23 cellular contexts compared by ENCODE assay signal in genomic region chr1:55481634-55482033, GRCh38.
DNase-seq lines count a peak whose midpoint lies in the region; ATAC-seq and TF ChIP-seq lines count a peak whose summit lies in the region.
"Had no signal": no experiment of that assay in that cellular context is flagged by ENCODE, and none has a peak within 500 bp of the region (broad histone marks: within the 10 kb centered on the region; RNA-seq: fewer than 3 reads in every experiment).

No MANE protein-coding gene starts in this region.

- in situ Hi-C loops in brain microvascular endothelial cell (cut with HindIII; ENCODE audit: low pct_ligation_motif_present, low sequenced_read_pairs) = no loop called here

- DNase-seq in AG08395 (ENCODE audit: low spot score) = peak; percentile 43
- DNase-seq in MG63 = peak; percentile 66
- peak; percentile 13 for DNase-seq in brain microvascular endothelial cell
- peak; percentile 35 to 56 for DNase-seq in foreskin fibroblast
- no peak for DNase-seq in 8988T
- DNase-seq in right atrium auricular region (ENCODE audit: low spot score) = no peak
- DNase-seq in Right ventricle myocardium inferior (ENCODE audit: missing footprints) = no peak
- DNase-seq in Peyer's patch = no peak
- DNase-seq: EL, GF-D8, H9, HFFc6, KG1, MV-4-11, NCI-H1105 treated with DMSO at 0.1 percent for 48 hours, NCI-H1694, NCI-H2081, NCI-H2171, NCI-H524 treated with DMSO at 0.1 percent for 48 hours, NCI-H82, SHP77 had no signal

- no peaks in the 10 kb centered on the region for H3K27me3 ChIP-seq in MG63
- no peaks in the 10 kb centered on the region for H3K27me3 ChIP-seq in brain microvascular endothelial cell (replicated peaks)
- H3K27me3 ChIP-seq in right atrium auricular region = no peaks in the 10 kb centered on the region
- H3K27me3 ChIP-seq in Peyer's patch = no peaks in the 10 kb centered on the region

- H3K4me1 ChIP-seq in right atrium auricular region (no peaks in the 10 kb centered on the region), Peyer's patch (no peaks in the 10 kb centered on the region)

- H3K9me3 ChIP-seq in MG63 (peaks cover 10% of the 10 kb centered on the region), right atrium auricular region (no peaks in the 10 kb centered on the region), Peyer's patch (no peaks in the 10 kb centered on the region)

- TF ChIP-seq CTCF in brain microvascular endothelial cell (IDR thresholded peaks at IDR 0.05; ENCODE audit: low read depth, low read length, missing control alignments) (no peak), foreskin fibroblast (IDR thresholded peaks at IDR 0.05; ENCODE audit: low read depth, low read length) (no peak), right atrium auricular region (IDR thresholded peaks at IDR 0.05) (no peak), Peyer's patch (IDR thresholded peaks at IDR 0.05) (no peak)

- H3K36me3 ChIP-seq in MG63 = no peaks in the 10 kb centered on the region
- no peaks in the 10 kb centered on the region for H3K36me3 ChIP-seq in brain microvascular endothelial cell (replicated peaks)
- H3K36me3 ChIP-seq in right atrium auricular region = no peaks in the 10 kb centered on the region
- H3K36me3 ChIP-seq in Peyer's patch = no peaks in the 10 kb centered on the region

- intact Hi-C loops in Right ventricle myocardium inferior (cut with DNase I) = no loop called here

- ATAC-seq in Right ventricle myocardium inferior = no peak

- H3K4me3 ChIP-seq in MG63 = no peak overlapping the region
- H3K4me3 ChIP-seq in brain microvascular endothelial cell (ENCODE audit: low read depth, low read length) = no peak overlapping the region
- H3K4me3 ChIP-seq in foreskin fibroblast (ENCODE audit: low read depth in 1 of 2, low read length in 2 of 2) = no peak overlapping the region
- H3K4me3 ChIP-seq in right atrium auricular region = no peak overlapping the region
- no peak overlapping the region for H3K4me3 ChIP-seq in Peyer's patch
- H3K4me3 ChIP-seq: SK-N-MC had no signal

- no peak for TF ChIP-seq POLR2A in Peyer's patch (IDR thresholded peaks at IDR 0.05)

- H3K27ac ChIP-seq in brain microvascular endothelial cell (no peak overlapping the region), right atrium auricular region (no peak overlapping the region), Peyer's patch (no peak overlapping the region)
- H3K27ac ChIP-seq: 22Rv1, SK-N-MC had no signal

Comparison
In these comparisons a context has a peak if more than half of its experiments do, and no peak if none do; other contexts are left out.
1. DNase-seq: peak in AG08395 (single experiment), MG63 (single experiment), brain microvascular endothelial cell (single experiment) and foreskin fibroblast (2 of 2); none in 8988T (single experiment), right atrium auricular region (single experiment), Right ventricle myocardium inferior (single experiment) and Peyer's patch (0 of 3).